19 cellular contexts compared by ENCODE assay signal in the genomic region with DNA sequence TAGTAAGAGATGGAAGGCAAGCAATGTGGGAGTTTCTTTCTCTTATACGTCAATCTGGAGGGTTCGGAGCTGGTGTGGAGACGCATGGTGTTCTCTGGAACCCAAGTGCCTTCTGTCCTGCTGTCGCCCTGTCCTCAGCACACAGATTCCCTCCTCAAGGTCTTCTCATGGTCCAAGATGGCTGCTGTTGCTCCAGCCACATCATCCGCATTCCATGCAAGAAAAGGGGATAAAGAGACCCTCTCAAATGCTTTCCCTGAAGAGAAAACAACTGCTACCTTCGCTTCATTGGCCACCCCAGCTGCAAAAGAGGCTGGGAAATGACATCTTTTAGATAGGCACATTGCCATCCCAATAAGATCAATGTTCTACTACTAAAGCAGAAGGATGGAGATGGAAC.
"Had no signal": no experiment of that assay in that cellular context is flagged by ENCODE, and none has a peak within 500 bp of the region (broad histone marks: within the 10 kb centered on the region; RNA-seq: fewer than 3 reads in every experiment).

No MANE protein-coding gene starts in this region.

- H3K27ac Mint-ChIP-seq: memory B cell; mesothelial cell of epicardium; natural killer cell treated with Interleukin-12 subunit alpha and Interleukin-12 subunit beta and Interleukin-15 and Interleukin-18, amount 100 ng/mL, for 72 hours had no signal

- DNase-seq: cerebellar nuclear complex; effector CD4-positive, alpha-beta T cell; heart right ventricle; hypothalamus; left lung; lower lobe of right lung; occipital lobe; psoas muscle; retina; sigmoid colon; stimulated activated CD4-positive, alpha-beta T cell treated with anti-CD3 and anti-CD28 coated beads, Interleukin-2, amount 100 ng/mL, for 24 hours; stimulated activated naive CD8-positive, alpha-beta T cell treated with anti-CD3 and anti-CD28 coated beads, Interleukin-15, Interleukin-2, amounts not matched to agents 100 U/mL and 50 U/mL, for 24 hours; thyroid gland had no signal

- H3K27me3 ChIP-seq: suprapubic skin, thyroid gland had no signal

- H3K27ac ChIP-seq: heart right ventricle, left lung, lower lobe of right lung, parathyroid adenoma, psoas muscle, sigmoid colon, thyroid gland had no signal

- H3K4me3 Mint-ChIP-seq: memory B cell; mesothelial cell of epicardium; natural killer cell treated with Interleukin-12 subunit alpha and Interleukin-12 subunit beta and Interleukin-15 and Interleukin-18, amount 100 ng/mL, for 72 hours had no signal

- H3K9me3 ChIP-seq: heart right ventricle, left lung, lower lobe of right lung, psoas muscle, sigmoid colon, suprapubic skin, thyroid gland had no signal

- H3K4me1 ChIP-seq: parathyroid adenoma, psoas muscle, thyroid gland had no signal

- H3K4me3 ChIP-seq: heart right ventricle, left lung, lower lobe of right lung, psoas muscle, sigmoid colon, skin epidermis, suprapubic skin, thyroid gland had no signal

- H3K36me3 Mint-ChIP-seq: memory B cell; mesothelial cell of epicardium; natural killer cell treated with Interleukin-12 subunit alpha and Interleukin-12 subunit beta and Interleukin-15 and Interleukin-18, amount 100 ng/mL, for 72 hours had no signal

- H3K36me3 ChIP-seq: heart right ventricle, left lung, lower lobe of right lung, sigmoid colon, suprapubic skin, thyroid gland had no signal

- H3K9me3 Mint-ChIP-seq: memory B cell; natural killer cell treated with Interleukin-12 subunit alpha and Interleukin-12 subunit beta and Interleukin-15 and Interleukin-18, amount 100 ng/mL, for 72 hours had no signal

- H3K9ac ChIP-seq: parathyroid adenoma had no signal

- ATAC-seq: heart right ventricle; left lung; lower lobe of right lung; natural killer cell treated with Interleukin-12 subunit alpha and Interleukin-12 subunit beta and Interleukin-15 and Interleukin-18, amount 100 ng/mL, for 72 hours; psoas muscle; stimulated activated naive CD8-positive, alpha-beta T cell treated with anti-CD3 and anti-CD28 coated beads, Interleukin-15, Interleukin-2, amounts not matched to agents 100 U/mL and 50 U/mL, for 24 hours had no signal
